ENCODE assay signal across 11 cellular contexts in genomic region chr2:69797836-69798465, GRCh38. TPM values are rescaled to one million over a fixed set of nuclear protein-coding genes. Genes with fewer than 3 reads are reported as not detected.
DNase-seq lines count a peak whose midpoint lies in the region; ATAC-seq and TF ChIP-seq lines count a peak whose summit lies in the region.
"Had no signal": no experiment of that assay in that cellular context is flagged by ENCODE, and none has a peak within 500 bp of the region (broad histone marks: within the 10 kb centered on the region; RNA-seq: fewer than 3 reads in every experiment).

No MANE protein-coding gene starts in this region.

- no peak for TF ChIP-seq POLR2A in breast epithelium (IDR thresholded peaks at IDR 0.05)
- TF ChIP-seq POLR2A in thyroid gland (IDR thresholded peaks at IDR 0.05), result no peak

- H3K79me2 ChIP-seq in mesendoderm (ENCODE audit: control insufficient read depth, insufficient read depth, low read length), result no peaks in the 10 kb centered on the region

- H3K36me3 Mint-ChIP-seq in activated CD8-positive, alpha-beta memory T cell treated with anti-CD3 and anti-CD28 coated beads, Interleukin-2, amount 10 ng/mL, durations not matched to agents 7 days and 5 days, result peaks cover 6% of the 10 kb centered on the region
- H3K36me3 Mint-ChIP-seq in type B pancreatic cell, result peaks cover 15% of the 10 kb centered on the region
- no peaks in the 10 kb centered on the region for H3K36me3 Mint-ChIP-seq in activated CD4-positive, alpha-beta T cell treated with anti-CD3 and anti-CD28 coated beads for 36 hours (ENCODE audit: low read depth)

- ATAC-seq in activated CD8-positive, alpha-beta memory T cell treated with anti-CD3 and anti-CD28 coated beads, Interleukin-2, amount 10 ng/mL, durations not matched to agents 7 days and 5 days, result no peak
- ATAC-seq in activated CD4-positive, alpha-beta T cell treated with anti-CD3 and anti-CD28 coated beads for 36 hours, result no peak
- ATAC-seq: T-helper 17 cell had no signal

- H3K4me3 ChIP-seq in breast epithelium (peak overlapping the region; percentile 31 to 59 (median 36)), mesendoderm (ENCODE audit: low read length) (no peak overlapping the region), thyroid gland (replicated peaks in 1 of 3) (no peak overlapping the region)

- no peaks in the 10 kb centered on the region for H3K79me1 ChIP-seq in mesendoderm (ENCODE audit: low read length)

- H3K4me1 ChIP-seq in breast epithelium, result peaks cover 0 to 4% of the 10 kb centered on the region in 2 donors
- peaks cover 25% of the 10 kb centered on the region for H3K4me1 ChIP-seq in mesendoderm (ENCODE audit: control insufficient read depth, low read depth, low read length)
- H3K4me1 ChIP-seq in thyroid gland, result peaks cover 8 to 18% of the 10 kb centered on the region in 2 donors

- intact Hi-C loops in breast epithelium (cut with DNase I; ENCODE audit: low total_unique reads) (no loop called here), thyroid gland (cut with DNase I) (no loop called here)
- intact Hi-C loops in activated CD4-positive, alpha-beta T cell treated with anti-CD3 and anti-CD28 coated beads for 36 hours (cut with DNase I, micrococcal nuclease), result no loop called here

- peak overlapping the region; percentile 64 for H2BK120ac ChIP-seq in mesendoderm (ENCODE audit: low read depth, low read length)

- POLR2A ChIA-PET in activated CD4-positive, alpha-beta T cell treated with anti-CD3 and anti-CD28 coated beads for 36 hours (lab: Charles Lee), result no interaction called here

- H3K9me3 ChIP-seq in breast epithelium (no peaks in the 10 kb centered on the region), thyroid gland (no peaks in the 10 kb centered on the region)

- H3K4me3 Mint-ChIP-seq in activated CD8-positive, alpha-beta memory T cell treated with anti-CD3 and anti-CD28 coated beads, Interleukin-2, amount 10 ng/mL, durations not matched to agents 7 days and 5 days, result no peak overlapping the region
- H3K4me3 Mint-ChIP-seq in type B pancreatic cell, result peak overlapping the region; percentile 85
- no peak overlapping the region for H3K4me3 Mint-ChIP-seq in activated CD4-positive, alpha-beta T cell treated with anti-CD3 and anti-CD28 coated beads for 36 hours
- H3K4me3 Mint-ChIP-seq: T-helper 17 cell had no signal

- H3K27me3 ChIP-seq in breast epithelium, result no peaks in the 10 kb centered on the region
- no peaks in the 10 kb centered on the region for H3K27me3 ChIP-seq in mesendoderm (ENCODE audit: insufficient read depth, low read length, poor library complexity)
- H3K27me3 ChIP-seq in thyroid gland, result no peaks in the 10 kb centered on the region

- H2AK5ac ChIP-seq in mesendoderm (ENCODE audit: low read length), result peak overlapping the region; percentile 41

- DNase-seq in activated CD8-positive, alpha-beta memory T cell treated with anti-CD3 and anti-CD28 coated beads for 24 hours, result peak; percentile 9
- DNase-seq in activated CD8-positive, alpha-beta memory T cell treated with anti-CD3 and anti-CD28 coated beads, Interleukin-2, amount 10 ng/mL, durations not matched to agents 7 days and 5 days, result no peak
- DNase-seq in breast epithelium (ENCODE audit: low spot score in 2 of 2), result no peak
- DNase-seq in mesendoderm, result peak; percentile 89
- DNase-seq in type B pancreatic cell (ENCODE audit: extremely low spot score, unreplicated experiment), result no peak
- DNase-seq in NCI-H1436 treated with DMSO at 0.1 percent for 48 hours (lab: John Stamatoyannopoulos, UW), result no peak
- DNase-seq in activated CD4-positive, alpha-beta T cell treated with anti-CD3 and anti-CD28 coated beads for 36 hours, result no peak
- no peak for DNase-seq in thyroid gland
- DNase-seq: KG1; stimulated activated CD4-positive, alpha-beta T cell treated with anti-CD3 and anti-CD28 coated beads, Interleukin-2, amount 100 ng/mL, for 48 hours; T-helper 17 cell had no signal

- H3K23ac ChIP-seq in mesendoderm (ENCODE audit: low read length), result no peak overlapping the region

- no peak overlapping the region for H3K27ac Mint-ChIP-seq in activated CD8-positive, alpha-beta memory T cell treated with anti-CD3 and anti-CD28 coated beads, Interleukin-2, amount 10 ng/mL, durations not matched to agents 7 days and 5 days
- peak overlapping the region; percentile 85 for H3K27ac Mint-ChIP-seq in type B pancreatic cell
- no peak overlapping the region for H3K27ac Mint-ChIP-seq in activated CD4-positive, alpha-beta T cell treated with anti-CD3 and anti-CD28 coated beads for 36 hours
- H3K27ac Mint-ChIP-seq: T-helper 17 cell had no signal

- no peaks in the 10 kb centered on the region for H3K27me3 Mint-ChIP-seq in activated CD8-positive, alpha-beta memory T cell treated with anti-CD3 and anti-CD28 coated beads, Interleukin-2, amount 10 ng/mL, durations not matched to agents 7 days and 5 days
- H3K27me3 Mint-ChIP-seq in type B pancreatic cell, result no peaks in the 10 kb centered on the region
- H3K27me3 Mint-ChIP-seq in activated CD4-positive, alpha-beta T cell treated with anti-CD3 and anti-CD28 coated beads for 36 hours, result no peaks in the 10 kb centered on the region
- H3K27me3 Mint-ChIP-seq: T-helper 17 cell had no signal

- H3K27ac ChIP-seq in breast epithelium (peak overlapping the region; percentile 70 to 76), mesendoderm (ENCODE audit: low read depth, low read length) (peak overlapping the region; percentile 91), thyroid gland (no peak overlapping the region)

- H3K56ac ChIP-seq in mesendoderm (ENCODE audit: low read length), result peak overlapping the region; percentile 68

- no CpG with 5 or more reads among the region's 3 CpGs for WGBS in mesendoderm (ENCODE audit: extremely low coverage, insufficient coverage, low lambda C conversion rate)
- WGBS in thyroid gland, 2 donors, result 71 to 79% methylated on average over 3 of the region's 3 CpGs

- no peak overlapping the region for H4K8ac ChIP-seq in mesendoderm (ENCODE audit: low read depth, low read length)

- H2BK5ac ChIP-seq in mesendoderm (ENCODE audit: low read length), result peak overlapping the region; percentile 19

- peaks cover 10% of the 10 kb centered on the region for H3K4me1 Mint-ChIP-seq in activated CD8-positive, alpha-beta memory T cell treated with anti-CD3 and anti-CD28 coated beads, Interleukin-2, amount 10 ng/mL, durations not matched to agents 7 days and 5 days
- peaks cover 49% of the 10 kb centered on the region for H3K4me1 Mint-ChIP-seq in type B pancreatic cell (ENCODE audit: unreplicated experiment)
- H3K4me1 Mint-ChIP-seq in activated CD4-positive, alpha-beta T cell treated with anti-CD3 and anti-CD28 coated beads for 36 hours, result peaks cover 8% of the 10 kb centered on the region

- peak overlapping the region; percentile 91 for H3K4ac ChIP-seq in mesendoderm (ENCODE audit: low read depth, low read length)

- CTCF ChIA-PET in activated CD8-positive, alpha-beta memory T cell treated with anti-CD3 and anti-CD28 coated beads, Interleukin-2, amount 10 ng/mL, durations not matched to agents 7 days and 5 days (lab: Charles Lee), result interaction anchor here (1.3 to 3.4 kb wide), 2 partner anchors 74 to 233 kb away, joined by 4 to 21 read pairs; no protein-coding TSS in a partner anchor
- CTCF ChIA-PET in activated CD4-positive, alpha-beta T cell treated with anti-CD3 and anti-CD28 coated beads for 36 hours (lab: Charles Lee), result interaction anchor here (1.0 to 8.6 kb wide), 2 partner anchors 19 to 73 kb away, joined by 3 to 58 read pairs; no protein-coding TSS in a partner anchor

- H3K4me2 ChIP-seq in mesendoderm (ENCODE audit: low read length), result no peak overlapping the region

- H3K18ac ChIP-seq in mesendoderm (ENCODE audit: low read length), result peak overlapping the region; percentile 96

- TF ChIP-seq CTCF in breast epithelium (IDR thresholded peaks at IDR 0.05), result no peak
- TF ChIP-seq CTCF in type B pancreatic cell (conservative IDR thresholded peaks at IDR 0.05), result no peak
- no peak for TF ChIP-seq CTCF in thyroid gland (IDR thresholded peaks at IDR 0.05)

- H2BK15ac ChIP-seq in mesendoderm (replicated peaks; ENCODE audit: low read depth), result no peak overlapping the region

- H3K9ac ChIP-seq in mesendoderm (ENCODE audit: low read length), result peak overlapping the region; percentile 57

- H3K9me3 Mint-ChIP-seq in activated CD8-positive, alpha-beta memory T cell treated with anti-CD3 and anti-CD28 coated beads, Interleukin-2, amount 10 ng/mL, durations not matched to agents 7 days and 5 days (ENCODE audit: low read depth), result no peaks in the 10 kb centered on the region
- no peaks in the 10 kb centered on the region for H3K9me3 Mint-ChIP-seq in type B pancreatic cell
- H3K9me3 Mint-ChIP-seq in activated CD4-positive, alpha-beta T cell treated with anti-CD3 and anti-CD28 coated beads for 36 hours (ENCODE audit: low read depth), result no peaks in the 10 kb centered on the region

- H3K36me3 ChIP-seq in breast epithelium, result no peaks in the 10 kb centered on the region
- no peaks in the 10 kb centered on the region for H3K36me3 ChIP-seq in mesendoderm (ENCODE audit: control insufficient read depth, insufficient read depth, low read length)
- H3K36me3 ChIP-seq in thyroid gland, result no peaks in the 10 kb centered on the region

- no peak overlapping the region for H4K5ac ChIP-seq in mesendoderm (ENCODE audit: low read length)

RNA-seq across cellular contexts. Expression of gene GMCL1, which starts 31.5 kb away (rescaled TPM):
- 10 to 100 TPM; 26.5 to 32.6 TPM for total RNA-seq in activated CD8-positive, alpha-beta memory T cell treated with anti-CD3 and anti-CD28 coated beads, Interleukin-2, amount 10 ng/mL, durations not matched to agents 7 days and 5 days
- total RNA-seq in breast epithelium (10 to 100 TPM; 14.2 to 24.4 (median 18.4) TPM), type B pancreatic cell (ENCODE audit: low replicate concordance) (23.0 and 23.1 TPM in 2 replicates), thyroid gland (10 to 100 TPM; 15.1 to 19.8 (median 17.1) TPM)
- polyA plus RNA-seq in mesendoderm (2013, experiment 1 of 2), result 14.3 TPM
- polyA plus RNA-seq in mesendoderm (2013, experiment 2 of 2), result 13.2 TPM
- total RNA-seq in activated CD4-positive, alpha-beta T cell treated with anti-CD3 and anti-CD28 coated beads for 36 hours, result 10 to 100 TPM; 14.5 to 20.3 TPM

RNA-seq across cellular contexts. Expression of gene ANXA4, which starts 56.0 kb away (rescaled TPM):
- total RNA-seq in activated CD8-positive, alpha-beta memory T cell treated with anti-CD3 and anti-CD28 coated beads, Interleukin-2, amount 10 ng/mL, durations not matched to agents 7 days and 5 days, result 10 to 100 TPM; 56.1 to 66.6 TPM
- total RNA-seq in breast epithelium, result 10 to 100 TPM; 61.6 to 77.1 (median 65.6) TPM
- polyA plus RNA-seq in mesendoderm (2013, experiment 1 of 2), result 8.1 TPM
- 8.6 TPM for polyA plus RNA-seq in mesendoderm (2013, experiment 2 of 2)
- total RNA-seq in type B pancreatic cell (ENCODE audit: low replicate concordance), result 84.5 and 152 TPM in 2 replicates
- 10 to 100 TPM; 24.8 to 30.7 TPM for total RNA-seq in activated CD4-positive, alpha-beta T cell treated with anti-CD3 and anti-CD28 coated beads for 36 hours
- 100 to 1,000 TPM in 1 of 4 donors, 10 to 100 TPM in 3; 72.0 to 101 (median 82.5) TPM for total RNA-seq in thyroid gland

Comparison
In these comparisons a context has a peak if more than half of its experiments do, and no peak if none do; other contexts are left out.
1. DNase-seq: peak in activated CD8-positive, alpha-beta memory T cell treated with anti-CD3 and anti-CD28 coated beads for 24 hours (single experiment) and mesendoderm (single experiment); none in activated CD8-positive, alpha-beta memory T cell treated with anti-CD3 and anti-CD28 coated beads, Interleukin-2, amount 10 ng/mL, durations not matched to agents 7 days and 5 days (single experiment), breast epithelium (0 of 2), type B pancreatic cell (single experiment), NCI-H1436 treated with DMSO at 0.1 percent for 48 hours (single experiment), activated CD4-positive, alpha-beta T cell treated with anti-CD3 and anti-CD28 coated beads for 36 hours (single experiment) and thyroid gland (0 of 2).
2. H3K27ac ChIP-seq: peak in breast epithelium (2 of 2) and mesendoderm (single experiment); none in thyroid gland (0 of 3).
3. H3K4me3 ChIP-seq: peak in breast epithelium (3 of 3); none in mesendoderm (single experiment) and thyroid gland (0 of 3).